Comparison of ENCODE assay signal across 8 cellular contexts in the genomic region with DNA sequence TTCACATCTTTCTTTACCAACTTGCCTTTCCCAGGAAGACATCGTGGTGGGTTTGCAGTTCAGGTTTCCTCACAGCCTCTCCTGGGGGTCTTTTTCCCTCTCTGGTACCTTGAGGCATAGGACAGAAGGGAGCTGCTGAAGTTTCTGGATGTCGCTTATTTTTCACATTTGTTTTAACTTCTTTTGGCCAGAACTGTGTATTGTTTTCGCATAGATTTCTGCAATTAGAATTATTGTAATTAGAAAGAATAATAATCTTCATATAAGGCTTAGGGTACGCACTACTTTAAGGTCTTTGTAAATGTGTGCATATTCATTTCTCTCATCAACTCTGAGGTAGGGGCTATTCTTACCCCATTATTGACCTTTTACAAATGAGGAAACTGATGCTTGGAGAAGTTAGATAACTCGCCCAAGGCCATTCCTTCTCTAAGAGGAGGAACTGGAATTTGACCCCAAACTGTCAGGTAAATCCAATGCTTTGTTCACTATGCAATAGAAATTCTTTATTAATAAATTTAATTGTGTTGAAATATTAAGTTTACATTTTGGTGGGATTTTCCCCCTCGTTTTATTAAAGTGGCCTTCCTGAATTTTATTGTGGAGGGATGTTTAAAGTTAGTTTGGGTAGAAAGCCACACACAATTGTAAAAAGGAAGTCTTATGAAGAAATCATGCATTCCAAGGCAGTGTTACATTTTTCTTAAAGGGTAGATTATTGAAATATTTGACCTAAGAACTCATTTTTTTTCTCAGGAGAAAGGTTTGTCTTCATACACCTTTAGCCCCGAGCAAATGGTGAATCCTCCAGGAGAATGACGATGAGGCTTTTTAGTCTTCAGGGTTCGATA. TPM values are rescaled to one million over a fixed set of nuclear protein-coding genes. Genes with fewer than 3 reads are reported as not detected.
DNase-seq lines count a peak whose midpoint lies in the region; ATAC-seq and TF ChIP-seq lines count a peak whose summit lies in the region.

No MANE protein-coding gene starts in this region.

- H4K20me1 ChIP-seq in DOHH2 (ENCODE audit: control insufficient read depth, insufficient read depth, low read depth, low read length) (no peaks in the 10 kb centered on the region), OCI-LY1 (ENCODE audit: insufficient read depth, low read length) (no peaks in the 10 kb centered on the region)

- H3K36me3 Mint-ChIP-seq in endothelial cell (ENCODE audit: low read depth, unreplicated experiment) = no peaks in the 10 kb centered on the region

- intact Hi-C loops in left colon (cut with DNase I, micrococcal nuclease) (loop anchor here in 1 of 2 donors (10.0 kb wide), 1 partner anchor 90 kb away; no protein-coding TSS in a partner anchor), head of caudate nucleus (cut with DNase I) (loop anchor here (5.0 kb wide), 1 partner anchor 232 kb away; no protein-coding TSS in a partner anchor)

- peaks cover 24% of the 10 kb centered on the region for H3K4me1 Mint-ChIP-seq in endothelial cell (ENCODE audit: unreplicated experiment)

- H3K4me3 ChIP-seq in DOHH2 (ENCODE audit: low read length) = peak overlapping the region; percentile 84
- H3K4me3 ChIP-seq in OCI-LY1 (ENCODE audit: low read depth, low read length, poor library complexity, severe bottlenecking) = peak overlapping the region; percentile 80
- peak overlapping the region; percentile 85 for H3K4me3 ChIP-seq in parathyroid adenoma (ENCODE audit: low read depth, low read length)

- peak overlapping the region; percentile 79 for H3K27ac Mint-ChIP-seq in endothelial cell (ENCODE audit: unreplicated experiment)

- H3K4me2 ChIP-seq in DOHH2 (ENCODE audit: low read length) = peak overlapping the region; percentile 90
- peak overlapping the region; percentile 80 for H3K4me2 ChIP-seq in OCI-LY1 (ENCODE audit: low read length)
- H3K4me2 ChIP-seq in parathyroid adenoma (ENCODE audit: low read length) = peak overlapping the region; percentile 95

- H3K9me3 Mint-ChIP-seq in endothelial cell (ENCODE audit: unreplicated experiment) = no peaks in the 10 kb centered on the region

- H3K27me3 ChIP-seq in DOHH2 (ENCODE audit: control insufficient read depth, low read length) (peaks cover 10% of the 10 kb centered on the region), OCI-LY1 (ENCODE audit: insufficient read depth, low read length) (no peaks in the 10 kb centered on the region), parathyroid adenoma (ENCODE audit: control insufficient read depth, insufficient read depth, low read length) (no peaks in the 10 kb centered on the region)

- H2AFZ ChIP-seq in OCI-LY1 (ENCODE audit: low read length) = no peak overlapping the region
- H2AFZ ChIP-seq in parathyroid adenoma = peak overlapping the region; percentile 98

- ATAC-seq in left colon (no peak), HG03039 (IDR thresholded peaks at IDR 0.05; ENCODE audit: unreplicated experiment) (no peak)

- H3K9me2 ChIP-seq in DOHH2 (replicated peaks; ENCODE audit: control insufficient read depth, low read length) (no peaks in the 10 kb centered on the region), OCI-LY1 (ENCODE audit: low read depth, low read length) (no peaks in the 10 kb centered on the region)

- H3F3A ChIP-seq in DOHH2 (ENCODE audit: control insufficient read depth, insufficient read depth) = peaks cover 33% of the 10 kb centered on the region
- peaks cover 8% of the 10 kb centered on the region; the same call in 1 of the 2 replicates for H3F3A ChIP-seq in OCI-LY1 (ENCODE audit: insufficient read depth, low read length)

- H3K36me3 ChIP-seq in DOHH2 (ENCODE audit: control insufficient read depth, low read length) (no peaks in the 10 kb centered on the region), OCI-LY1 (ENCODE audit: insufficient read depth, low read length) (no peaks in the 10 kb centered on the region), parathyroid adenoma (ENCODE audit: control insufficient read depth, insufficient read depth, low read length) (no peaks in the 10 kb centered on the region)

- no peak for DNase-seq in endothelial cell (ENCODE audit: low spot score)
- no peak for DNase-seq in left colon
- DNase-seq in head of caudate nucleus = no peak
- DNase-seq in stimulated activated CD4-positive, alpha-beta T cell treated with anti-CD3 and anti-CD28 coated beads, Interleukin-4, amount 100 ng/mL, for 24 hours = no peak

- H3K27me3 Mint-ChIP-seq in endothelial cell (ENCODE audit: unreplicated experiment) = peaks cover 3% of the 10 kb centered on the region

- peak overlapping the region; percentile 89 for H3K4me3 Mint-ChIP-seq in endothelial cell (ENCODE audit: unreplicated experiment)

- H3K9me3 ChIP-seq in DOHH2 (ENCODE audit: control insufficient read depth, insufficient read depth, low read length) (no peaks in the 10 kb centered on the region), OCI-LY1 (ENCODE audit: low read length) (no peaks in the 10 kb centered on the region), parathyroid adenoma (ENCODE audit: control insufficient read depth, low read length) (no peaks in the 10 kb centered on the region)

- peaks cover 64% of the 10 kb centered on the region for H3K4me1 ChIP-seq in DOHH2 (ENCODE audit: control insufficient read depth, low read length)
- peaks cover 65% of the 10 kb centered on the region for H3K4me1 ChIP-seq in OCI-LY1 (ENCODE audit: insufficient read depth, low read length, severe bottlenecking)
- H3K4me1 ChIP-seq in parathyroid adenoma = peaks cover 3% of the 10 kb centered on the region

- H3K27ac ChIP-seq in DOHH2 (ENCODE audit: low read depth, low read length) (no peak overlapping the region), OCI-LY1 (ENCODE audit: low read depth, low read length, poor library complexity, severe bottlenecking) (no peak overlapping the region), parathyroid adenoma (peak overlapping the region; percentile 98)

- TF ChIP-seq CTCF in DOHH2 (IDR thresholded peaks at IDR 0.05; ENCODE audit: low read depth, low read length, poor library complexity, severe bottlenecking) = no peak
- TF ChIP-seq CTCF in OCI-LY1 (IDR thresholded peaks at IDR 0.05; ENCODE audit: low read length) = no peak
- TF ChIP-seq CTCF in endothelial cell (IDR thresholded peaks at IDR 0.05; ENCODE audit: unreplicated experiment) = no peak
- no peak for TF ChIP-seq CTCF in parathyroid adenoma (IDR thresholded peaks at IDR 0.05)

- H3K79me2 ChIP-seq in DOHH2 (ENCODE audit: control insufficient read depth, low read length) (no peaks in the 10 kb centered on the region; the same call in 1 of the 2 replicates), OCI-LY1 (ENCODE audit: insufficient read depth, low read length) (no peaks in the 10 kb centered on the region), parathyroid adenoma (peaks cover 3% of the 10 kb centered on the region)

- H3K9ac ChIP-seq in OCI-LY1 (ENCODE audit: low read length) (peak overlapping the region; percentile 84), parathyroid adenoma (no peak overlapping the region)

RNA-seq across cellular contexts. Expression of gene SLC38A2, which starts 12.1 kb away (rescaled TPM):
- 249 TPM for total RNA-seq in endothelial cell (ENCODE audit: unreplicated experiment)
- total RNA-seq in left colon = 100 to 1,000 TPM; 128 to 220 TPM
